ENCODE assay signal across 23 cellular contexts in the genomic region with DNA sequence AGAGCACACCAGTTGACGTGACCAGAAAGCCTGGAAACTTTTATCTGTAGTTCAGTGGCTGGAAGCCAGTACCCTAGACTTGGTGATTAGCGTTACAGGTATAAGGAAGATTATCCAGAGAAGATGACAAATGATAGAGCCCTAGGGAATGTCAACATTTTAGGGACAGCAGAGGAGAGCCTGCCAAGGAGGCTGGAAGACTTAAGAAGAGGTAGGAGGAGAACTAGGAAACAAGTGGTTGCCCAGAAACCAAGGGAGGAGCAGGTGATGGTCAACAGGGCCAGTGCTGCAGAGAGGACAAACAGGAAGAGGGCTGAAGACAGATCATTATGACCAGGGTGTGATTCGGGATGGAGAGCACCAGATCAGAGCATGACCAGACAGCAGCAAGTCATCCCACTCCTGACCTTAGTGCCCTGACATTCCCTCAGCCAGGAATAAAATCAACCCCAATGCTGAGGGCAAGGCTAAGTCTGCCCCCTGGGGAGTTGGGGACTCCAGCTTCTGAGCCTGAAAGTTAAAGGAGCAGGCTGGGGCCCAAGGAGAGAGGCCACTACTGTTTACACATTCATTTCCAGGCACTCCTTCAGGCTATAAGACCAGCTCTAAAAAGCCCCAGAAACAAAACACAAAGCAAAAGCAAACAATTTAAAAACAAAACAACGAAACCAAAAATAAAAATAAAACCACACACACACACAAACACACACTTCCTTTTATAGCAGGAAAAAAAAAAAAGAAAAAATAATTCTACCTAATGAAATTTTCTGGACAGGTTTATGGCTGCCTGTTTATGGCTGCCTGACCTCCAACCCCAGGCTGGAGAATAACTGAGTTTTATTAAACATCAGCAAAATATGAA. TPM values are rescaled to one million over a fixed set of nuclear protein-coding genes. Genes with fewer than 3 reads are reported as not detected.
"Had no signal": no experiment of that assay in that cellular context is flagged by ENCODE, and none has a peak within 500 bp of the region (broad histone marks: within the 10 kb centered on the region; RNA-seq: fewer than 3 reads in every experiment).

No MANE protein-coding gene starts in this region.

- H3K4me1 Mint-ChIP-seq: central memory CD8-positive, alpha-beta T cell had no signal

- H3K4me3 Mint-ChIP-seq: activated CD4-positive, alpha-beta T cell treated with anti-CD3 and anti-CD28 coated beads, Interleukin-2, amount 10 ng/mL, durations not matched to agents 7 days and 5 days; activated naive CD4-positive, alpha-beta T cell treated with anti-CD3 and anti-CD28 coated beads for 36 hours; activated T-cell treated with anti-CD3 and anti-CD28 coated beads, Interleukin-2, amount 50 U/mL, for 4 hours; central memory CD8-positive, alpha-beta T cell; naive thymus-derived CD4-positive, alpha-beta T cell; stimulated activated memory B cell treated with anti-CD40 and anti-IgM and Interleukin-4, amounts not matched to agents 10 μg/mL and 1 μg/mL and 100 μg/mL, for 72 hours had no signal

- H3K4me3 ChIP-seq: colonic mucosa, pancreas, sigmoid colon, spleen, thoracic aorta, upper lobe of right lung had no signal

- H3K27ac ChIP-seq: brain microvascular endothelial cell, colonic mucosa, neutrophil, pancreas, sigmoid colon, spleen, thoracic aorta, upper lobe of right lung had no signal

- H3K27ac Mint-ChIP-seq: activated CD4-positive, alpha-beta T cell treated with anti-CD3 and anti-CD28 coated beads, Interleukin-2, amount 10 ng/mL, durations not matched to agents 7 days and 5 days; activated naive CD4-positive, alpha-beta T cell treated with anti-CD3 and anti-CD28 coated beads for 36 hours; stimulated activated memory B cell treated with anti-CD40 and anti-IgM and Interleukin-4, amounts not matched to agents 10 μg/mL and 1 μg/mL and 100 μg/mL, for 72 hours had no signal

- H3K27me3 ChIP-seq: brain microvascular endothelial cell, colonic mucosa, pancreas, sigmoid colon had no signal

- H3K36me3 ChIP-seq: brain microvascular endothelial cell, colonic mucosa, neutrophil, pancreas, sigmoid colon, spleen, thoracic aorta, upper lobe of right lung had no signal

- H3K4me1 ChIP-seq: colonic mucosa, pancreas, sigmoid colon, spleen, upper lobe of right lung had no signal

- FAIRE-seq: pancreas had no signal

- H3K9me3 Mint-ChIP-seq: activated CD4-positive, alpha-beta T cell treated with anti-CD3 and anti-CD28 coated beads, Interleukin-2, amount 10 ng/mL, durations not matched to agents 7 days and 5 days; activated naive CD4-positive, alpha-beta T cell treated with anti-CD3 and anti-CD28 coated beads for 36 hours; activated T-cell treated with anti-CD3 and anti-CD28 coated beads, Interleukin-2, amount 50 U/mL, for 4 hours; central memory CD8-positive, alpha-beta T cell; naive thymus-derived CD4-positive, alpha-beta T cell; stimulated activated memory B cell treated with anti-CD40 and anti-IgM and Interleukin-4, amounts not matched to agents 10 μg/mL and 1 μg/mL and 100 μg/mL, for 72 hours had no signal

- DNase-seq: activated CD4-positive, alpha-beta T cell treated with anti-CD3 and anti-CD28 coated beads, Interleukin-2, amount 10 ng/mL, durations not matched to agents 7 days and 5 days; activated CD8-positive, alpha-beta memory T cell treated with anti-CD3 and anti-CD28 coated beads, Interleukin-2, amount 50 U/mL, for 4 hours; activated naive CD4-positive, alpha-beta T cell treated with anti-CD3 and anti-CD28 coated beads for 36 hours; activated T-cell treated with anti-CD3 and anti-CD28 coated beads, Interleukin-2, amount 50 U/mL, for 4 hours; aorta; brain microvascular endothelial cell; colonic mucosa; mesenchymal stem cell; naive thymus-derived CD4-positive, alpha-beta T cell; pancreas; sigmoid colon; spleen; stimulated activated CD4-positive, alpha-beta T cell treated with anti-CD3 and anti-CD28 coated beads, Interleukin-4, amount 100 ng/mL, for 4 hours; T1000; upper lobe of right lung had no signal

- ATAC-seq: activated T-cell treated with anti-CD3 and anti-CD28 coated beads, Interleukin-2, amount 50 U/mL, for 4 hours; esophagus mucosa; naive thymus-derived CD4-positive, alpha-beta T cell; pancreas; stimulated activated memory B cell treated with anti-CD40 and anti-IgM and Interleukin-4, amounts not matched to agents 10 μg/mL and 1 μg/mL and 100 μg/mL, for 72 hours; upper lobe of right lung had no signal

- H3K36me3 Mint-ChIP-seq: naive thymus-derived CD4-positive, alpha-beta T cell; stimulated activated memory B cell treated with anti-CD40 and anti-IgM and Interleukin-4, amounts not matched to agents 10 μg/mL and 1 μg/mL and 100 μg/mL, for 72 hours had no signal

- H3K9me3 ChIP-seq: colonic mucosa, neutrophil, pancreas, sigmoid colon, spleen, thoracic aorta, upper lobe of right lung had no signal

RNA-seq across cellular contexts. Expression of a gene that starts 48.6 kb away (rescaled TPM):
- total RNA-seq: activated CD4-positive, alpha-beta T cell treated with anti-CD3 and anti-CD28 coated beads, Interleukin-2, amount 10 ng/mL, durations not matched to agents 7 days and 5 days; activated naive CD4-positive, alpha-beta T cell treated with anti-CD3 and anti-CD28 coated beads for 36 hours; activated T-cell treated with anti-CD3 and anti-CD28 coated beads, Interleukin-2, amount 50 U/mL, for 4 hours; aorta; colonic mucosa; esophagus mucosa; lower leg skin; mucosa of gallbladder; naive thymus-derived CD4-positive, alpha-beta T cell; pancreas; sigmoid colon; spleen; T-helper 1 cell treated with Interleukin-12 subunit alpha and Interleukin-12 subunit beta and Interleukin-4 antibody, amounts not matched to agents 30 ng/mL and 1 ng/mL, for 36 hours; thoracic aorta had no signal
- polyA plus RNA-seq: aorta; naive thymus-derived CD4-positive, alpha-beta T cell; pancreas; sigmoid colon; spleen had no signal

RNA-seq across cellular contexts. Expression of a gene that starts 50.3 kb away (rescaled TPM):
- total RNA-seq: activated CD4-positive, alpha-beta T cell treated with anti-CD3 and anti-CD28 coated beads, Interleukin-2, amount 10 ng/mL, durations not matched to agents 7 days and 5 days; activated naive CD4-positive, alpha-beta T cell treated with anti-CD3 and anti-CD28 coated beads for 36 hours; activated T-cell treated with anti-CD3 and anti-CD28 coated beads, Interleukin-2, amount 50 U/mL, for 4 hours; naive thymus-derived CD4-positive, alpha-beta T cell; T-helper 1 cell treated with Interleukin-12 subunit alpha and Interleukin-12 subunit beta and Interleukin-4 antibody, amounts not matched to agents 30 ng/mL and 1 ng/mL, for 36 hours had no signal
- polyA plus RNA-seq: naive thymus-derived CD4-positive, alpha-beta T cell had no signal
